In the genomic region with DNA sequence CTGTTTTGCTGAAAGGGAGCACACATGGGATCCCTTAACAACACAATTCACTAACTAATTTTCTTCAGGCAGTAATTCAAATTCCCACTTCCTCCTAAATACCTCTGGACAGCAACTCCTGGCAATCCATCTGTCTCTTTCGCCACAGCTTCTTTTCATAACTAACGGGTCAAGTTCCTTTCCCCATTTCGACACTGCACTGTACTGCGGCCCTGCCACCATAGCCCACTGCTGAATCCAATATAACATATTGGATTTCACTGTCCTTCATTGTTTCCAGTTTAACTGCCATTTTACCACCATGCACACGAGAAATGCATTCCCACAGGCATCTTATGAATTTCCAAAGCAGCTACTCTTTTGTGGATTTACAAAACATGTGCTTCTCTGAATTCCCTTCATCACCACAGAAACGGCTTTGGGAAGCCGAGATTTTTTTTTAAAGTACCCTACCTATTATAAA, we compare ENCODE assay signal across 8 cellular contexts.
DNase-seq lines count a peak whose midpoint lies in the region; ATAC-seq and TF ChIP-seq lines count a peak whose summit lies in the region.

No MANE protein-coding gene starts in this region.

- H3K9ac ChIP-seq in ES-I3 (ENCODE audit: low read depth, low read length) = peak overlapping the region; percentile 94

- peak overlapping the region; percentile 86 for H3K4me3 ChIP-seq in iPS-18c (ENCODE audit: insufficient read depth, low read depth, low read length)

- TF ChIP-seq CTCF in GM13976 (IDR thresholded peaks at IDR 0.05; ENCODE audit: borderline replicate concordance, control extremely low read depth, extremely low read depth, insufficient read depth, missing control alignments) = no peak

- H3K9me3 ChIP-seq in ES-I3 (ENCODE audit: control insufficient read depth, insufficient read depth, low read length) (no peaks in the 10 kb centered on the region), iPS-18c (ENCODE audit: control insufficient read depth, insufficient read depth, low read length) (no peaks in the 10 kb centered on the region)

- no peak for ATAC-seq in HG02763 (IDR thresholded peaks at IDR 0.05; ENCODE audit: unreplicated experiment)

- H3K4me1 ChIP-seq in ES-I3 (ENCODE audit: insufficient read depth, low read length) = 0 out of 2 replicates have a peak, but pooled peaks cover 2% of the 10 kb centered on the region

- DNase-seq in NCI-H146 (lab: John Stamatoyannopoulos, UW) (peak; percentile 18), superior temporal gyrus (ENCODE audit: extremely low spot score) (peak; percentile 71), GM13976 (ENCODE audit: low spot score) (no peak)
- no peak for DNase-seq in stimulated activated naive CD4-positive, alpha-beta T cell (lab: John Stamatoyannopoulos, UW)

- in situ Hi-C loops in GM13976 (cut with MboI; ENCODE audit: low sequenced_read_pairs, unreplicated experiment) = no loop called here

- H3K27ac ChIP-seq in angular gyrus (ENCODE audit: low read depth, low read length) = peak overlapping the region; percentile 98

- no peaks in the 10 kb centered on the region for H3K36me3 ChIP-seq in ES-I3 (ENCODE audit: insufficient read depth, low read length)

Comparison
In these comparisons a context has a peak if more than half of its experiments do, and no peak if none do; other contexts are left out.
1. DNase-seq: peak in NCI-H146 (single experiment) and superior temporal gyrus (single experiment); none in GM13976 (single experiment) and stimulated activated naive CD4-positive, alpha-beta T cell (0 of 6).